Comparison of ENCODE assay signal across 24 cellular contexts in the genomic region with DNA sequence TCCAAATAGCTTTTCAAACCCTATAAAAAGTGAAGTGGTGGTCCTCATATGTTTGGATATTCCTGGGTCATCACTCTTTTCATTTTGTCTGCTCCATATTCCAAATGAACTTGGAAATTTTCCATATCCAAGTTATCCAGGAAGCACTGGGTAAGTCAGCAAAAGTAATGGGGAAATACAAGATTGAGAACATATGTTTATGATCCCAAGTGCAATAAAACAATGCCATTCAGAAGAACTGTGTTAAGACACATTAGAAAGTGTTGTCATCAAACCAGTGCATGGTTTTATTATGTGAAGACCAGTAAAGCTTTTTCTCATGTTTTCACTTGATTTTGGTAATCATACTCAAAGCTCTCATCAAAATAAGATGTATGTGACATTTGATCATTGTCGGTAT.
"Had no signal": no experiment of that assay in that cellular context is flagged by ENCODE, and none has a peak within 500 bp of the region (broad histone marks: within the 10 kb centered on the region; RNA-seq: fewer than 3 reads in every experiment).

No MANE protein-coding gene starts in this region.

- ATAC-seq: natural killer cell; psoas muscle; right cardiac atrium; right lobe of liver; stimulated activated effector memory CD8-positive, alpha-beta T cell treated with anti-CD3 and anti-CD28 coated beads, Interleukin-12 subunit alpha, Interleukin-12 subunit beta, amount 100 ng/mL, for 72 hours; stimulated activated naive B cell treated with anti-CD40 and anti-IgM and Interleukin-4, amounts not matched to agents 10 μg/mL and 1 μg/mL and 100 μg/mL, for 72 hours; upper lobe of right lung had no signal

- H3K27ac ChIP-seq: neural progenitor cell, ovary, parathyroid adenoma, psoas muscle, right lobe of liver, sigmoid colon, stomach, thoracic aorta, thyroid gland, tibial nerve, upper lobe of right lung, uterus had no signal

- H3K36me3 ChIP-seq: neural progenitor cell, ovary, right lobe of liver, sigmoid colon, stomach, thoracic aorta, thyroid gland, tibial nerve, upper lobe of right lung, uterus had no signal

- H2AFZ ChIP-seq: neural progenitor cell, parathyroid adenoma had no signal

- H3K9me3 ChIP-seq: ovary, psoas muscle, right lobe of liver, sigmoid colon, stomach, thoracic aorta, thyroid gland, tibial nerve, upper lobe of right lung, uterus had no signal

- H3K79me2 ChIP-seq: parathyroid adenoma had no signal

- H3K27me3 ChIP-seq: neural progenitor cell, ovary, right lobe of liver, sigmoid colon, stomach, thyroid gland, tibial nerve, upper lobe of right lung, uterus had no signal

- H3K4me2 ChIP-seq: neural progenitor cell had no signal

- H3K4me1 ChIP-seq: neural progenitor cell, parathyroid adenoma, psoas muscle, right lobe of liver, stomach, thyroid gland, tibial nerve, upper lobe of right lung, uterus had no signal

- H3K9ac ChIP-seq: neural progenitor cell, parathyroid adenoma had no signal

- H3K4me3 ChIP-seq: neural progenitor cell, ovary, psoas muscle, right lobe of liver, sigmoid colon, stomach, thoracic aorta, thyroid gland, tibial nerve, upper lobe of right lung, uterus had no signal

- DNase-seq: natural killer cell; occipital lobe; ovary; posterior cingulate gyrus; psoas muscle; right cardiac atrium; right lobe of liver; sigmoid colon; small intestine; stimulated activated CD4-positive, alpha-beta T cell treated with anti-CD3 and anti-CD28 coated beads, Interleukin-15, amount 100 ng/mL, for 24 hours; stimulated activated CD4-positive, alpha-beta T cell treated with anti-CD3 and anti-CD28 coated beads, Interleukin-2, amount 100 ng/mL, for 24 hours; stimulated activated CD4-positive, alpha-beta T cell treated with anti-CD3 and anti-CD28 coated beads, Interleukin-2, amount 100 ng/mL, for 48 hours; stimulated activated CD4-positive, alpha-beta T cell treated with anti-CD3 and anti-CD28 coated beads, Interleukin-4, amount 100 ng/mL, for 24 hours; stimulated activated naive B cell treated with anti-CD40 and anti-IgM and Interleukin-4, amounts not matched to agents 10 μg/mL and 1 μg/mL and 100 μg/mL, for 72 hours; stimulated activated naive CD4-positive, alpha-beta T cell treated with Interleukin-2 at 50 U/mL for 16 hours; stomach; thyroid gland; upper lobe of right lung; uterus had no signal

- FAIRE-seq: small intestine had no signal
